In genomic region chr14:75063013-75063412, GRCh38 we compare ENCODE assay signal across 8 cellular contexts. TPM values are rescaled to one million over a fixed set of nuclear protein-coding genes. Genes with fewer than 3 reads are reported as not detected.
DNase-seq lines count a peak whose midpoint lies in the region; ATAC-seq and TF ChIP-seq lines count a peak whose summit lies in the region.

No MANE protein-coding gene starts in this region.

- TF ChIP-seq POLR2A in ovary (IDR thresholded peaks at IDR 0.05) = no peak
- TF ChIP-seq POLR2A in thyroid gland (IDR thresholded peaks at IDR 0.05) = no peak

- H3K9me3 ChIP-seq in DOHH2 (ENCODE audit: control insufficient read depth, insufficient read depth, low read length) (no peaks in the 10 kb centered on the region), OCI-LY7 (ENCODE audit: low read length) (peaks cover 13% of the 10 kb centered on the region), ovary (no peaks in the 10 kb centered on the region), thyroid gland (no peaks in the 10 kb centered on the region)

- no peak for TF ChIP-seq CTCF in DOHH2 (IDR thresholded peaks at IDR 0.05; ENCODE audit: low read depth, low read length, poor library complexity, severe bottlenecking)
- no peak for TF ChIP-seq CTCF in OCI-LY7 (conservative IDR thresholded peaks at IDR 0.05; ENCODE audit: low read length)
- no peak for TF ChIP-seq CTCF in endothelial cell (IDR thresholded peaks at IDR 0.05; ENCODE audit: unreplicated experiment)
- TF ChIP-seq CTCF in ovary (IDR thresholded peaks at IDR 0.05) = no peak
- no peak for TF ChIP-seq CTCF in thyroid gland (IDR thresholded peaks at IDR 0.05)

- no peak overlapping the region for H3K27ac Mint-ChIP-seq in endothelial cell (ENCODE audit: unreplicated experiment)

- H3K4me3 ChIP-seq in DOHH2 (ENCODE audit: low read length) (peak overlapping the region; percentile 94), OCI-LY7 (ENCODE audit: low read depth, low read length, poor library complexity, severe bottlenecking) (peak overlapping the region; percentile 77), ovary (peak overlapping the region; percentile 75), thyroid gland (replicated peaks in 1 of 3) (peak overlapping the region in 1 of 3 donors; percentile 77)

- intact Hi-C loops in OCI-LY7 (cut with micrococcal nuclease; ENCODE audit: unreplicated experiment) (loop anchor here (10.0 kb wide), 1 partner anchor 242 kb away; no protein-coding TSS in a partner anchor), ovary (cut with DNase I) (loop anchor here in 1 of 4 donors (2.0 kb wide), 1 partner anchor 14 kb away; no protein-coding TSS in a partner anchor), thyroid gland (cut with DNase I) (loop anchor here (10.0 kb wide), 1 partner anchor 58 kb away; the partner anchor contains the start of gene EIF2B2)

- H3K4me1 Mint-ChIP-seq in endothelial cell (ENCODE audit: unreplicated experiment) = peaks cover 10% of the 10 kb centered on the region

- peaks cover 27% of the 10 kb centered on the region for H3K79me2 ChIP-seq in DOHH2 (ENCODE audit: control insufficient read depth, low read length)
- H3K79me2 ChIP-seq in OCI-LY7 (ENCODE audit: insufficient read depth, low read depth, low read length) = peaks cover 33% of the 10 kb centered on the region

- H3K4me1 ChIP-seq in DOHH2 (ENCODE audit: control insufficient read depth, low read length) (peaks cover 19% of the 10 kb centered on the region), OCI-LY7 (ENCODE audit: insufficient read depth, low read length, poor library complexity, severe bottlenecking) (peaks cover 18% of the 10 kb centered on the region), ovary (ENCODE audit: insufficient read depth) (peaks cover 9% of the 10 kb centered on the region), thyroid gland (peaks cover 10 to 32% of the 10 kb centered on the region in 2 donors)

- peak overlapping the region; percentile 98 for H3K4me3 Mint-ChIP-seq in endothelial cell (ENCODE audit: unreplicated experiment)

- H3K27me3 ChIP-seq in DOHH2 (ENCODE audit: control insufficient read depth, low read length) (no peaks in the 10 kb centered on the region), ovary (no peaks in the 10 kb centered on the region), thyroid gland (no peaks in the 10 kb centered on the region)

- H3K27me3 Mint-ChIP-seq in endothelial cell (ENCODE audit: unreplicated experiment) = no peaks in the 10 kb centered on the region

- TSS peak; percentile 60 for BruUV-seq in OCI-LY7 (replicated peaks; lab: Mats Ljungman, UMichigan)

- H3K9me2 ChIP-seq in DOHH2 (replicated peaks; ENCODE audit: control insufficient read depth, low read length) (no peaks in the 10 kb centered on the region), OCI-LY7 (ENCODE audit: insufficient read depth, low read length) (no peaks in the 10 kb centered on the region)

- no peaks in the 10 kb centered on the region for H3K9me3 Mint-ChIP-seq in endothelial cell (ENCODE audit: unreplicated experiment)

- POLR2A ChIA-PET in OCI-LY7 (lab: Charles Lee) = interaction anchor here (0.6 to 1.3 kb wide), 9 partner anchors 11 to 1085 kb away, joined by 3 to 7 read pairs (median 3); no protein-coding TSS in a partner anchor

- peak; percentile 19 for DNase-seq in OCI-LY7 (ENCODE audit: low spot score)
- no peak for DNase-seq in endothelial cell (ENCODE audit: low spot score)
- DNase-seq in ovary = no peak
- no peak for DNase-seq in thyroid gland
- DNase-seq in dedifferentiated amniotic fluid mesenchymal stem cell (ENCODE audit: extremely low spot score) = no peak

- peaks cover 27% of the 10 kb centered on the region for H3K36me3 ChIP-seq in DOHH2 (ENCODE audit: control insufficient read depth, low read length)
- peaks cover 32% of the 10 kb centered on the region for H3K36me3 ChIP-seq in OCI-LY7 (ENCODE audit: insufficient read depth, low read length)
- H3K36me3 ChIP-seq in ovary = no peaks in the 10 kb centered on the region
- no peaks in the 10 kb centered on the region for H3K36me3 ChIP-seq in thyroid gland

- H2AFZ ChIP-seq in OCI-LY7 (ENCODE audit: low read length) = peak overlapping the region; percentile 59; the same call in 1 of the 2 replicates

- H3K27ac ChIP-seq in DOHH2 (ENCODE audit: low read depth, low read length) (no peak overlapping the region), OCI-LY7 (ENCODE audit: low read depth, low read length, poor library complexity, severe bottlenecking) (peak overlapping the region; percentile 41), ovary (no peak overlapping the region), thyroid gland (no peak overlapping the region)

- CTCF ChIA-PET in OCI-LY7 (lab: Charles Lee; ENCODE audit: unreplicated experiment) = no interaction called here

- H3K36me3 Mint-ChIP-seq in endothelial cell (ENCODE audit: low read depth, unreplicated experiment) = no peaks in the 10 kb centered on the region

- no peaks in the 10 kb centered on the region for H4K20me1 ChIP-seq in DOHH2 (ENCODE audit: control insufficient read depth, insufficient read depth, low read depth, low read length)
- H4K20me1 ChIP-seq in OCI-LY7 (ENCODE audit: insufficient read depth, low read length) = no peaks in the 10 kb centered on the region

- H3K4me2 ChIP-seq in DOHH2 (ENCODE audit: low read length) = peak overlapping the region; percentile 87
- H3K4me2 ChIP-seq in OCI-LY7 (ENCODE audit: low read length) = peak overlapping the region; percentile 72

- 31 to 42% (median 36%) methylated on average over 5 of the region's 5 CpGs for WGBS in ovary, 3 donors
- WGBS in thyroid gland, 2 donors = 25 to 35% methylated on average over 5 of the region's 5 CpGs

- no peak for TF ChIP-seq EP300 in ovary (IDR thresholded peaks at IDR 0.05)

- H3F3A ChIP-seq in DOHH2 (ENCODE audit: control insufficient read depth, insufficient read depth) = peaks cover 6% of the 10 kb centered on the region

- ATAC-seq in GM18873 (IDR thresholded peaks at IDR 0.05; ENCODE audit: low FRiP score, unreplicated experiment) (no peak), GM18870 (IDR thresholded peaks at IDR 0.05; ENCODE audit: unreplicated experiment) (no peak)

RNA-seq across cellular contexts. Expression of gene ACYP1, which starts 0.8 kb away (rescaled TPM):
- total RNA-seq in OCI-LY7 (2014; rRNA removed; shearing (Covaris generic)) = 97.5 and 121 TPM in 2 replicates
- total RNA-seq in OCI-LY7 (2022) (65.0 and 80.9 TPM in 2 replicates), endothelial cell (ENCODE audit: unreplicated experiment) (5.8 TPM), ovary (10 to 100 TPM in 4 of 7 donors, 1 to 10 TPM in 3; 5.5 to 27.7 (median 11.2) TPM), thyroid gland (10 to 100 TPM; 24.0 to 48.8 (median 36.1) TPM)
- 10 to 100 TPM; 11.3 to 16.9 TPM for polyA plus RNA-seq in ovary

RNA-seq across cellular contexts. Expression of gene ZC2HC1C, which starts 6.4 kb away (rescaled TPM):
- 3.2 and 3.4 TPM in 2 replicates for total RNA-seq in OCI-LY7 (2014; rRNA removed; shearing (Covaris generic))
- total RNA-seq in OCI-LY7 (2022) (1.2 and 3.7 TPM in 2 replicates), endothelial cell (ENCODE audit: unreplicated experiment) (1.6 TPM), ovary (1 to 10 TPM in 4 of 7 donors, under 1 TPM in 3; 0.66 to 9.2 (median 1.3) TPM), thyroid gland (10 to 100 TPM in 2 of 4 donors, 1 to 10 TPM in 2; 8.3 to 15.8 (median 12.4) TPM)
- polyA plus RNA-seq in ovary = 1 to 10 TPM in 1 of 2 donors, under 1 TPM in 1; 0.46 to 2.6 TPM

RNA-seq across cellular contexts. Expression of gene MLH3, which starts 11.7 kb away (rescaled TPM):
- 5.1 and 6.6 TPM in 2 replicates for total RNA-seq in OCI-LY7 (2014; rRNA removed; shearing (Covaris generic))
- total RNA-seq in OCI-LY7 (2022) (6.1 and 6.7 TPM in 2 replicates), endothelial cell (ENCODE audit: unreplicated experiment) (17.2 TPM), ovary (10 to 100 TPM; 21.7 to 36.4 (median 26.8) TPM), thyroid gland (10 to 100 TPM; 48.1 to 68.1 (median 57.9) TPM)
- 10 to 100 TPM; 14.8 to 18.7 TPM for polyA plus RNA-seq in ovary
